Comparison of ENCODE assay signal across 18 cellular contexts in the genomic region with DNA sequence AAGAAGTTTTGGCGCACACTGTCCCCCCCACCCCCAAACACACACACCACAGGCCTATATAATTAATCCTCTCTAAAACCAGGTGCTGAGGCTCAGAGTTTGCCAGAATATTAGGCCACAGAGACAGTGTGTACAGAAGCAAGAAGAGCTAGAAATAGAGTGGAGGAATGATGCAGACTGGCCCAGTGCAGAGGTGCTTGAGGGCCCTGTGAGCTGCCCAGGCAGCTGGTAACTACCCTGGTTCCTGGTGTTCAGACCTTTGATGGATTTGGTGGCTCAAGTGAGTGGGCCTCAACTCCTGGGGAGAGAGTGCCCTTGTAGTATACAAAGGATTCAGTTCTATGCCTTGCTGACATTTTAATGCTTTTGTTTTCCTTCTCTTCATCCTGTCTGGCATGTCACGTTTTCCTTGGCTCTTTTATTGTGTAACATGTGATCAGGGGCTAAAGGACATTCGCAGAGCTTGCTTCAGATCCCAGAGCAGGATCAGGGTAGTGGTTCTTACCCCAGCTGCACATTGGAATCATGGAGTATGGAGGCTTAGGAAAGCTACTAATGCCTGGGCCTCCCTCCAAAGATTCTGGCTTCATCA. TPM values are rescaled to one million over a fixed set of nuclear protein-coding genes. Genes with fewer than 3 reads are reported as not detected.
DNase-seq lines count a peak whose midpoint lies in the region; ATAC-seq and TF ChIP-seq lines count a peak whose summit lies in the region.
"Had no signal": no experiment of that assay in that cellular context is flagged by ENCODE, and none has a peak within 500 bp of the region (broad histone marks: within the 10 kb centered on the region; RNA-seq: fewer than 3 reads in every experiment).

No MANE protein-coding gene starts in this region.

- H3K27me3 ChIP-seq in heart right ventricle (no peaks in the 10 kb centered on the region), upper lobe of right lung (no peaks in the 10 kb centered on the region)
- H3K27me3 ChIP-seq: MG63 had no signal

- ATAC-seq in heart right ventricle (peak; percentile 17 to 90 (median 64)), upper lobe of right lung (no peak)
- no peak for ATAC-seq in stimulated activated naive B cell treated with anti-CD40 and anti-IgM and Interleukin-4, amounts not matched to agents 10 μg/mL and 1 μg/mL and 100 μg/mL, for 72 hours (replicated peaks)

- H3K27ac Mint-ChIP-seq in chondrocyte (ENCODE audit: unreplicated experiment) (peak overlapping the region; percentile 78), nephron (peak overlapping the region; percentile 26 to 46 (median 36))
- H3K27ac Mint-ChIP-seq in stimulated activated naive B cell treated with anti-CD40 and anti-IgM and Interleukin-4, amounts not matched to agents 10 μg/mL and 1 μg/mL and 100 μg/mL, for 72 hours, result peak overlapping the region; percentile 9
- H3K27ac Mint-ChIP-seq: activated naive CD8-positive, alpha-beta T cell treated with anti-CD3 and anti-CD28 coated beads for 36 hours; activated T-helper 2 cell treated with anti-CD3 and anti-CD28 coated beads, Interferon-gamma antibody, Interleukin-2, Interleukin-4, amounts not matched to agents 10 μg/mL and 5 μg/mL and 100 μg/mL, durations not matched to agents 14 hours and 24 hours and 36 hours had no signal

- peaks cover 0 to 34% (median 0%) of the 10 kb centered on the region in 9 donors for H3K36me3 ChIP-seq in heart right ventricle
- no peaks in the 10 kb centered on the region for H3K36me3 ChIP-seq in upper lobe of right lung
- H3K36me3 ChIP-seq: MG63 had no signal

- no peak overlapping the region for H3K4me3 Mint-ChIP-seq in chondrocyte (ENCODE audit: unreplicated experiment)
- H3K4me3 Mint-ChIP-seq in nephron, result no peak overlapping the region
- no peak overlapping the region for H3K4me3 Mint-ChIP-seq in stimulated activated naive B cell treated with anti-CD40 and anti-IgM and Interleukin-4, amounts not matched to agents 10 μg/mL and 1 μg/mL and 100 μg/mL, for 72 hours
- H3K4me3 Mint-ChIP-seq: activated naive CD8-positive, alpha-beta T cell treated with anti-CD3 and anti-CD28 coated beads for 36 hours had no signal

- H3K4me1 ChIP-seq in heart right ventricle, result peaks cover 5 to 49% (median 25%) of the 10 kb centered on the region in 9 donors
- H3K4me1 ChIP-seq in upper lobe of right lung, result peaks cover 15% of the 10 kb centered on the region

- WGBS in heart right ventricle, 2 donors, result 56 to 63% methylated on average over 3 of the region's 3 CpGs

- peaks cover 7% of the 10 kb centered on the region for H3K4me1 Mint-ChIP-seq in chondrocyte (ENCODE audit: low read depth)
- peaks cover 29% of the 10 kb centered on the region for H3K4me1 Mint-ChIP-seq in nephron
- H3K4me1 Mint-ChIP-seq in stimulated activated naive B cell treated with anti-CD40 and anti-IgM and Interleukin-4, amounts not matched to agents 10 μg/mL and 1 μg/mL and 100 μg/mL, for 72 hours, result peaks cover 4 to 5% of the 10 kb centered on the region in 2 donors
- H3K4me1 Mint-ChIP-seq: activated naive CD8-positive, alpha-beta T cell treated with anti-CD3 and anti-CD28 coated beads for 36 hours had no signal

- H3K9me3 Mint-ChIP-seq in chondrocyte (ENCODE audit: low read depth), result no peaks in the 10 kb centered on the region
- H3K9me3 Mint-ChIP-seq in nephron, result no peaks in the 10 kb centered on the region
- no peaks in the 10 kb centered on the region for H3K9me3 Mint-ChIP-seq in stimulated activated naive B cell treated with anti-CD40 and anti-IgM and Interleukin-4, amounts not matched to agents 10 μg/mL and 1 μg/mL and 100 μg/mL, for 72 hours
- H3K9me3 Mint-ChIP-seq: activated naive CD8-positive, alpha-beta T cell treated with anti-CD3 and anti-CD28 coated beads for 36 hours; activated T-helper 2 cell treated with anti-CD3 and anti-CD28 coated beads, Interferon-gamma antibody, Interleukin-2, Interleukin-4, amounts not matched to agents 10 μg/mL and 5 μg/mL and 100 μg/mL, durations not matched to agents 14 hours and 24 hours and 36 hours had no signal

- peak overlapping the region in 7 of 10 donors; percentile 5 to 70 (median 24) for H3K27ac ChIP-seq in heart right ventricle
- no peak overlapping the region for H3K27ac ChIP-seq in upper lobe of right lung

- TF ChIP-seq CTCF in chondrocyte (IDR thresholded peaks at IDR 0.05), result no peak
- no peak for TF ChIP-seq CTCF in heart right ventricle (IDR thresholded peaks at IDR 0.05)
- no peak for TF ChIP-seq CTCF in nephron (IDR thresholded peaks at IDR 0.05; ENCODE audit: unreplicated experiment in 3 of 3)
- no peak for TF ChIP-seq CTCF in upper lobe of right lung (IDR thresholded peaks at IDR 0.05)

- H3K9me3 ChIP-seq in heart right ventricle (no peaks in the 10 kb centered on the region), upper lobe of right lung (no peaks in the 10 kb centered on the region)
- H3K9me3 ChIP-seq: MG63, mucosa of descending colon, SK-N-SH had no signal

- intact Hi-C loops in heart right ventricle (cut with DNase I) (no loop called here), upper lobe of right lung (cut with DNase I) (no loop called here)

- H3K4me3 ChIP-seq in heart right ventricle (no peak overlapping the region), upper lobe of right lung (no peak overlapping the region)
- H3K4me3 ChIP-seq: MG63, mucosa of descending colon had no signal

- no peaks in the 10 kb centered on the region for H3K27me3 Mint-ChIP-seq in chondrocyte (ENCODE audit: low read depth)
- H3K27me3 Mint-ChIP-seq in nephron (ENCODE audit: low read depth), result no peaks in the 10 kb centered on the region
- H3K27me3 Mint-ChIP-seq in stimulated activated naive B cell treated with anti-CD40 and anti-IgM and Interleukin-4, amounts not matched to agents 10 μg/mL and 1 μg/mL and 100 μg/mL, for 72 hours, result no peaks in the 10 kb centered on the region
- H3K27me3 Mint-ChIP-seq: activated naive CD8-positive, alpha-beta T cell treated with anti-CD3 and anti-CD28 coated beads for 36 hours had no signal

- H3K36me3 Mint-ChIP-seq in chondrocyte (ENCODE audit: low read depth), result no peaks in the 10 kb centered on the region
- H3K36me3 Mint-ChIP-seq in nephron (ENCODE audit: low read depth), result no peaks in the 10 kb centered on the region
- peaks cover 37 to 59% of the 10 kb centered on the region in 2 donors for H3K36me3 Mint-ChIP-seq in stimulated activated naive B cell treated with anti-CD40 and anti-IgM and Interleukin-4, amounts not matched to agents 10 μg/mL and 1 μg/mL and 100 μg/mL, for 72 hours

- DNase-seq in chondrocyte (ENCODE audit: low spot score) (no peak), heart right ventricle (no peak), NCI-H1694 treated with DMSO at 0.1 percent for 48 hours (lab: John Stamatoyannopoulos, UW) (no peak), upper lobe of right lung (no peak), NCI-H2081 (lab: John Stamatoyannopoulos, UW) (no peak)
- DNase-seq in stimulated activated naive B cell treated with anti-CD40 and anti-IgM and Interleukin-4, amounts not matched to agents 10 μg/mL and 1 μg/mL and 100 μg/mL, for 72 hours, result no peak
- DNase-seq: activated CD4-positive, alpha-beta T cell treated with anti-CD3 and anti-CD28 coated beads, Interleukin-2, amount 50 U/mL, for 1 hour; activated CD8-positive, alpha-beta memory T cell treated with anti-CD3 and anti-CD28 coated beads, Interleukin-2, amount 50 U/mL, for 4 hours; activated naive CD8-positive, alpha-beta T cell treated with anti-CD3 and anti-CD28 coated beads for 36 hours; MG63; mucosa of descending colon; NCI-H1417 treated with DMSO at 0.1 percent for 48 hours; nucleus accumbens; retina; SK-N-SH had no signal

RNA-seq across cellular contexts. Expression of a gene that starts 20.1 kb away (rescaled TPM):
- total RNA-seq in chondrocyte (0.23 to 0.94 TPM (median 0.32 TPM) in 3 replicates), heart right ventricle (1 to 10 TPM; 2.1 to 7.3 (median 3.1) TPM), upper lobe of right lung (6.4 TPM)
- polyA plus RNA-seq in heart right ventricle, result 1 to 10 TPM in 1 of 2 donors, under 1 TPM in 1; 0.75 to 1.4 TPM
- total RNA-seq: activated naive CD8-positive, alpha-beta T cell treated with anti-CD3 and anti-CD28 coated beads for 36 hours; T-helper 2 cell treated with Interferon-gamma antibody and Interleukin-4, amounts not matched to agents 100 ng/mL and 5 ng/mL, for 36 hours had no signal

Comparison
In these comparisons a context has a peak if more than half of its experiments do, and no peak if none do; other contexts are left out.
1. H3K27ac Mint-ChIP-seq: peak in every context shown above with its lines; median percentile 78 in chondrocyte; 36 in nephron; 9 in stimulated activated naive B cell treated with anti-CD40 and anti-IgM and Interleukin-4, amounts not matched to agents 10 μg/mL and 1 μg/mL and 100 μg/mL, for 72 hours.
2. ATAC-seq: peak in heart right ventricle (8 of 8); none in stimulated activated naive B cell treated with anti-CD40 and anti-IgM and Interleukin-4, amounts not matched to agents 10 μg/mL and 1 μg/mL and 100 μg/mL, for 72 hours (0 of 2) and upper lobe of right lung (single experiment).